In genomic region chr3:118882353-118882947, GRCh38 we compare ENCODE assay signal across 8 cellular contexts.
DNase-seq lines count a peak whose midpoint lies in the region; ATAC-seq lines count a peak whose summit lies in the region.

No MANE protein-coding gene starts in this region.

- no peak overlapping the region for H3K27ac Mint-ChIP-seq in activated CD4-positive, alpha-beta memory T cell treated with anti-CD3 and anti-CD28 coated beads for 36 hours
- H3K27ac Mint-ChIP-seq in effector memory CD8-positive, alpha-beta T cell = no peak overlapping the region

- no peaks in the 10 kb centered on the region for H3K4me1 Mint-ChIP-seq in activated CD4-positive, alpha-beta memory T cell treated with anti-CD3 and anti-CD28 coated beads for 36 hours (ENCODE audit: low read depth)
- no peaks in the 10 kb centered on the region for H3K4me1 Mint-ChIP-seq in effector memory CD8-positive, alpha-beta T cell (ENCODE audit: low read depth in 2 of 2)

- intact Hi-C loops in activated CD4-positive, alpha-beta memory T cell treated with anti-CD3 and anti-CD28 coated beads for 36 hours (cut with micrococcal nuclease) = loop anchor here (1.0 to 2.0 kb wide), 3 partner anchors 216 to 798 kb away; no protein-coding TSS in a partner anchor

- peak; percentile 51 for ATAC-seq in GM18508 (IDR thresholded peaks at IDR 0.05; ENCODE audit: insufficient read depth, unreplicated experiment)
- ATAC-seq in HG03135 (IDR thresholded peaks at IDR 0.05; ENCODE audit: unreplicated experiment) = peak; percentile 52
- peak; percentile 67 for ATAC-seq in effector memory CD8-positive, alpha-beta T cell (replicated peaks)

- POLR2A ChIA-PET in activated CD4-positive, alpha-beta memory T cell treated with anti-CD3 and anti-CD28 coated beads for 36 hours (lab: Charles Lee) = interaction anchor here (0.6 to 0.9 kb wide), 2 partner anchors 152 to 216 kb away, joined by 3 read pairs; partner anchors contain the start of gene IGSF11

- peaks cover 7% of the 10 kb centered on the region for H3K27me3 Mint-ChIP-seq in activated CD4-positive, alpha-beta memory T cell treated with anti-CD3 and anti-CD28 coated beads for 36 hours
- H3K27me3 Mint-ChIP-seq in effector memory CD8-positive, alpha-beta T cell = peaks cover 41 to 42% of the 10 kb centered on the region in 2 donors

- peak; percentile 42 for DNase-seq in AG08395 (ENCODE audit: low spot score)
- peak; percentile 42 for DNase-seq in NCI-H69 (lab: John Stamatoyannopoulos, UW)
- DNase-seq in activated CD4-positive, alpha-beta memory T cell treated with anti-CD3 and anti-CD28 coated beads for 36 hours = peak; percentile 73
- DNase-seq in effector memory CD8-positive, alpha-beta T cell = peak; percentile 56 to 59 (median 58)
- peak; percentile 72 for DNase-seq in midbrain (lab: John Stamatoyannopoulos, UW)
- peak; percentile 78 for DNase-seq in stimulated activated CD8-positive, alpha-beta memory T cell treated with anti-CD3 and anti-CD28 coated beads, Interleukin-4, amount 100 ng/mL, for 48 hours

- no peaks in the 10 kb centered on the region for H3K36me3 Mint-ChIP-seq in activated CD4-positive, alpha-beta memory T cell treated with anti-CD3 and anti-CD28 coated beads for 36 hours
- no peaks in the 10 kb centered on the region for H3K36me3 Mint-ChIP-seq in effector memory CD8-positive, alpha-beta T cell (ENCODE audit: insufficient read depth)

- H3K9me3 Mint-ChIP-seq in activated CD4-positive, alpha-beta memory T cell treated with anti-CD3 and anti-CD28 coated beads for 36 hours = no peaks in the 10 kb centered on the region
- no peaks in the 10 kb centered on the region for H3K9me3 Mint-ChIP-seq in effector memory CD8-positive, alpha-beta T cell

- CTCF ChIA-PET in activated CD4-positive, alpha-beta memory T cell treated with anti-CD3 and anti-CD28 coated beads for 36 hours (lab: Charles Lee) = interaction anchor here (0.7 to 10.2 kb wide), 34 partner anchors 9 to 1092 kb away, joined by 3 to 366 read pairs (median 4); partner anchors contain the start of genes B4GALT4, COX17 and IGSF11

- no peak overlapping the region for H3K4me3 Mint-ChIP-seq in activated CD4-positive, alpha-beta memory T cell treated with anti-CD3 and anti-CD28 coated beads for 36 hours
- no peak overlapping the region for H3K4me3 Mint-ChIP-seq in effector memory CD8-positive, alpha-beta T cell

Comparison
In these comparisons a context has a peak if more than half of its experiments do, and no peak if none do; other contexts are left out.
1. Peak in every context shown above with its lines: DNase-seq and ATAC-seq.